In the genomic region with DNA sequence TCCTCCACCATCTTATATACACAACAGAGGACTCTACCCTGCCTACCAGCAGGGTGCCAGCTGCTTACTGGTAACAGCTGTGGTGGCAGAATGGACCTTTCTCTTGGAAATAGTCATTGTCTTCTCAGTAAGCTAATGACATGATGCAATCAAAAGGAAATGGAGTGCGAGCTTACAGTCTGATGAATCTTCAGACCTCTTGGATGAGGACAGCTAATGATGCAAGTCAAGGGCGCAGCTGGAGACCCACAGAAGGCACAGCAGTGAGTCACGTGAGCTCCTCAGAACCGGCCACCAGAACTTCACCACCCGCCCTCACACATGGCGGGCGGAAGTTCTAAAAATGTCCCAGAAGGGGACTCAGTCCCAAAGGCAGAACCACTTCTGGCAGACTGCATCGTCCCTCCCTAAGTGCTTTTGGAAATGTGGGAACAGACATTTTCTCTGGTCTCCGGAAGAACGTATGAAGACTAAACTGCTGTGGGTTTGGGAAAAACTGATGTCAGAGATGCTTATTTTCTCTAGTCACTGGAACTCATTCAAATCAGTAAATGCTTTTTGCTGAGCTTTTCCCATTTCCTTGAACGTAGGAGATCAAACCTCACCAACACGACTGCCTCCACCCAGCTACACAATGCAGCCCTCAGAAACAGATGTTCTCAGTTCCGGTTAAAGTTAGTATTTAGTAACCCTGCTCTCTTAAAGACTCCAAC, we compare ENCODE assay signal across 8 cellular contexts.
A peak's percentile ranks its signal among the peaks of the same experiment; 100 is the strongest.
DNase-seq lines count a peak whose midpoint lies in the region; ATAC-seq and TF ChIP-seq lines count a peak whose summit lies in the region.

No MANE protein-coding gene starts in this region.

- H3K9me3 ChIP-seq in adipocyte (ENCODE audit: control insufficient read depth, low read length) (no peaks in the 10 kb centered on the region), thyroid gland (no peaks in the 10 kb centered on the region)

- peak overlapping the region in 1 of 3 donors; percentile 10 for H3K27ac ChIP-seq in thyroid gland

- H3K27me3 ChIP-seq in adipocyte (replicated peaks; ENCODE audit: control insufficient read depth, insufficient read depth, low read length) = no peaks in the 10 kb centered on the region
- no peaks in the 10 kb centered on the region for H3K27me3 ChIP-seq in thyroid gland

- no peak for ATAC-seq in GM21717 (IDR thresholded peaks at IDR 0.05; ENCODE audit: unreplicated experiment)

- TF ChIP-seq POLR2A in thyroid gland (IDR thresholded peaks at IDR 0.05) = no peak

- peak overlapping the region; percentile 76 for H3K9ac ChIP-seq in adipocyte (ENCODE audit: low read length)

- peak; percentile 24 for DNase-seq in stimulated activated CD4-positive, alpha-beta T cell treated with anti-CD3 and anti-CD28 coated beads, Interleukin-15, amount 100 ng/mL, for 24 hours
- no peak for DNase-seq in stimulated activated CD4-positive, alpha-beta T cell treated with anti-CD3 and anti-CD28 coated beads, Interleukin-12 subunit alpha, Interleukin-12 subunit beta, amount 100 ng/mL, for 4 hours
- peak; percentile 87 for DNase-seq in adipocyte (ENCODE audit: low read depth)
- peak; percentile 30 for DNase-seq in iPS-NIHi11 (ENCODE audit: low spot score)
- DNase-seq in thyroid gland = peak; percentile 6 to 23
- no peak for DNase-seq in NCI-H748 (lab: John Stamatoyannopoulos, UW; ENCODE audit: unreplicated experiment)
- no peak for DNase-seq in GM19238 (ENCODE audit: insufficient read length, low spot score)

- H3K4me3 ChIP-seq in adipocyte (ENCODE audit: low read length) (peak overlapping the region; percentile 72), thyroid gland (replicated peaks in 1 of 3) (no peak overlapping the region)

- H3K4me1 ChIP-seq in adipocyte (ENCODE audit: control insufficient read depth, insufficient read depth, low read length) (peaks cover 52% of the 10 kb centered on the region), thyroid gland (peaks cover 0 to 3% of the 10 kb centered on the region in 2 donors)

- intact Hi-C loops in thyroid gland (cut with DNase I) = no loop called here

- H3K36me3 ChIP-seq in adipocyte (ENCODE audit: control insufficient read depth, insufficient read depth, low read length, severe bottlenecking) = no peaks in the 10 kb centered on the region
- no peaks in the 10 kb centered on the region for H3K36me3 ChIP-seq in thyroid gland

- TF ChIP-seq CTCF in thyroid gland (IDR thresholded peaks at IDR 0.05) = no peak

- WGBS in thyroid gland, 2 donors = 74 to 76% methylated on average over 13 of the region's 13 CpGs

Comparison
In these comparisons a context has a peak if more than half of its experiments do, and no peak if none do; other contexts are left out.
1. DNase-seq: peak in stimulated activated CD4-positive, alpha-beta T cell treated with anti-CD3 and anti-CD28 coated beads, Interleukin-15, amount 100 ng/mL, for 24 hours (single experiment), adipocyte (single experiment), iPS-NIHi11 (single experiment) and thyroid gland (2 of 2); none in stimulated activated CD4-positive, alpha-beta T cell treated with anti-CD3 and anti-CD28 coated beads, Interleukin-12 subunit alpha, Interleukin-12 subunit beta, amount 100 ng/mL, for 4 hours (single experiment), NCI-H748 (single experiment) and GM19238 (single experiment).